9 cellular contexts compared by ENCODE assay signal in genomic region chr3:14289590-14290453, GRCh38.
A peak's percentile ranks its signal among the peaks of the same experiment; 100 is the strongest.
DNase-seq lines count a peak whose midpoint lies in the region; ATAC-seq and TF ChIP-seq lines count a peak whose summit lies in the region.
"Had no signal": no experiment of that assay in that cellular context is flagged by ENCODE, and none has a peak within 500 bp of the region (broad histone marks: within the 10 kb centered on the region; RNA-seq: fewer than 3 reads in every experiment).

No MANE protein-coding gene starts in this region.

- H3K9me3 Mint-ChIP-seq in activated T-helper 17 cell treated with anti-CD3 and anti-CD28 coated beads, Interleukin-2, amount 50 U/mL, for 72 hours = no peaks in the 10 kb centered on the region

- no peak overlapping the region for H3K27ac Mint-ChIP-seq in activated T-helper 17 cell treated with anti-CD3 and anti-CD28 coated beads, Interleukin-2, amount 50 U/mL, for 72 hours

- DNase-seq in HFF-Myc (ENCODE audit: extremely low read depth, low read depth) (peak; percentile 96), SHP77 treated with DMSO at 0.1 percent for 48 hours (lab: John Stamatoyannopoulos, UW) (peak; percentile 71), foreskin fibroblast (peak; percentile 91 to 93), gastrocnemius medialis (peak; percentile 62 to 79), D341Med (ENCODE audit: low spot score) (no peak)

- ATAC-seq in gastrocnemius medialis (peak; percentile 84 to 88), GM21529 (IDR thresholded peaks at IDR 0.05; ENCODE audit: unreplicated experiment) (no peak), GM21423 (IDR thresholded peaks at IDR 0.05; ENCODE audit: unreplicated experiment) (no peak)
- ATAC-seq in activated T-helper 17 cell treated with anti-CD3 and anti-CD28 coated beads, Interleukin-2, amount 50 U/mL, for 72 hours (replicated peaks) = no peak

- intact Hi-C loops in gastrocnemius medialis (cut with DNase I; ENCODE audit: low total_unique reads) = loop anchor here (1.0 to 10.0 kb wide), 7 partner anchors 11 to 165 kb away; partner anchors contain the start of genes CHCHD4 and TMEM43

- H3K36me3 Mint-ChIP-seq in activated T-helper 17 cell treated with anti-CD3 and anti-CD28 coated beads, Interleukin-2, amount 50 U/mL, for 72 hours (ENCODE audit: low read depth) = no peaks in the 10 kb centered on the region

- H3K4me3 ChIP-seq in HFF-Myc (replicated peaks; ENCODE audit: low read depth, low read length) (no peak overlapping the region), foreskin fibroblast (ENCODE audit: low read depth in 1 of 2, low read length in 2 of 2) (no peak overlapping the region), gastrocnemius medialis (no peak overlapping the region)

- H3K36me3 ChIP-seq in gastrocnemius medialis = no peaks in the 10 kb centered on the region

- in situ Hi-C loops in gastrocnemius medialis (cut with MboI; ENCODE audit: low sequenced_read_pairs in 4 of 4) = loop anchor here in 2 of 4 donors (5.0 to 10.0 kb wide), 2 partner anchors 37 to 105 kb away; no protein-coding TSS in a partner anchor

- peak; percentile 41 to 54 for TF ChIP-seq POLR2A in gastrocnemius medialis (IDR thresholded peaks at IDR 0.05)

- TF ChIP-seq CTCF in HFF-Myc (IDR thresholded peaks at IDR 0.05; ENCODE audit: low read depth, low read length, missing control alignments) = no peak
- no peak for TF ChIP-seq CTCF in foreskin fibroblast (IDR thresholded peaks at IDR 0.05; ENCODE audit: low read depth, low read length)
- no peak for TF ChIP-seq CTCF in gastrocnemius medialis (IDR thresholded peaks at IDR 0.05 in 4 of 5, conservative IDR thresholded peaks at IDR 0.05 in 1 of 5)

- peaks cover 3% of the 10 kb centered on the region for H3K27me3 Mint-ChIP-seq in activated T-helper 17 cell treated with anti-CD3 and anti-CD28 coated beads, Interleukin-2, amount 50 U/mL, for 72 hours

- H3K27ac ChIP-seq in gastrocnemius medialis = peak overlapping the region; percentile 84 to 94 (median 90)
- H3K27ac ChIP-seq: epithelial cell of prostate had no signal

- H3K4me1 Mint-ChIP-seq in activated T-helper 17 cell treated with anti-CD3 and anti-CD28 coated beads, Interleukin-2, amount 50 U/mL, for 72 hours = no peaks in the 10 kb centered on the region

- H3K4me1 ChIP-seq in gastrocnemius medialis = peaks cover 29 to 49% of the 10 kb centered on the region in 2 donors

- no peaks in the 10 kb centered on the region for H3K27me3 ChIP-seq in gastrocnemius medialis

- H3K9me3 ChIP-seq in gastrocnemius medialis = no peaks in the 10 kb centered on the region

- H3K4me3 Mint-ChIP-seq in activated T-helper 17 cell treated with anti-CD3 and anti-CD28 coated beads, Interleukin-2, amount 50 U/mL, for 72 hours = no peak overlapping the region

Comparison
In these comparisons a context has a peak if more than half of its experiments do, and no peak if none do; other contexts are left out.
1. ATAC-seq: peak in gastrocnemius medialis (2 of 2); none in GM21529 (single experiment), activated T-helper 17 cell treated with anti-CD3 and anti-CD28 coated beads, Interleukin-2, amount 50 U/mL, for 72 hours (single experiment) and GM21423 (single experiment).